ENCODE assay signal across 19 cellular contexts in genomic region chr12:121089031-121089812, GRCh38. TPM values are rescaled to one million over a fixed set of nuclear protein-coding genes. Genes with fewer than 3 reads are reported as not detected.
DNase-seq lines count a peak whose midpoint lies in the region; ATAC-seq and TF ChIP-seq lines count a peak whose summit lies in the region.
"Had no signal": no experiment of that assay in that cellular context is flagged by ENCODE, and none has a peak within 500 bp of the region (broad histone marks: within the 10 kb centered on the region; RNA-seq: fewer than 3 reads in every experiment).

No MANE protein-coding gene starts in this region.

- H3K27me3 Mint-ChIP-seq in activated T-helper 17 cell treated with anti-CD3 and anti-CD28 coated beads, Interleukin-2, amount 50 U/mL, for 72 hours = no peaks in the 10 kb centered on the region
- no peaks in the 10 kb centered on the region for H3K27me3 Mint-ChIP-seq in MCF 10A (ENCODE audit: insufficient read depth, unreplicated experiment)
- no peaks in the 10 kb centered on the region for H3K27me3 Mint-ChIP-seq in CD4-positive, alpha-beta T cell
- H3K27me3 Mint-ChIP-seq: stimulated activated naive B cell treated with anti-CD40 and anti-IgM and Interleukin-4, amounts not matched to agents 10 μg/mL and 1 μg/mL and 100 μg/mL, for 72 hours; T-helper 17 cell had no signal

- POLR2A ChIA-PET in MCF 10A (lab: Yijun Ruan, JAX) = no interaction called here
- POLR2A ChIA-PET in CD4-positive, alpha-beta T cell (lab: Charles Lee) = no interaction called here

- H3K36me3 Mint-ChIP-seq in activated T-helper 17 cell treated with anti-CD3 and anti-CD28 coated beads, Interleukin-2, amount 50 U/mL, for 72 hours (ENCODE audit: low read depth) = no peaks in the 10 kb centered on the region
- no peaks in the 10 kb centered on the region for H3K36me3 Mint-ChIP-seq in MCF 10A (ENCODE audit: insufficient read depth, unreplicated experiment)
- H3K36me3 Mint-ChIP-seq in CD4-positive, alpha-beta T cell (ENCODE audit: low read depth) = no peaks in the 10 kb centered on the region
- H3K36me3 Mint-ChIP-seq: stimulated activated naive B cell treated with anti-CD40 and anti-IgM and Interleukin-4, amounts not matched to agents 10 μg/mL and 1 μg/mL and 100 μg/mL, for 72 hours had no signal

- H3K9me3 ChIP-seq in CD4-positive, alpha-beta T cell (ENCODE audit: control insufficient read depth, low read length) = no peaks in the 10 kb centered on the region
- H3K9me3 ChIP-seq: uterus had no signal

- in situ Hi-C loops in ACHN (cut with HindIII; ENCODE audit: low pct_ligation_motif_present, low pct_unique_long_range_greater_than_20kb, low sequenced_read_pairs) = no loop called here

- CTCF ChIA-PET in MCF 10A (lab: Yijun Ruan, JAX) = interaction anchor here (0.6 kb wide), 2 partner anchors 73 to 732 kb away, joined by 3 to 6 read pairs; partner anchors contain the start of gene C12orf43
- CTCF ChIA-PET in CD4-positive, alpha-beta T cell (lab: Charles Lee) = no interaction called here

- peaks cover 18% of the 10 kb centered on the region for H3K4me1 Mint-ChIP-seq in activated T-helper 17 cell treated with anti-CD3 and anti-CD28 coated beads, Interleukin-2, amount 50 U/mL, for 72 hours
- peaks cover 7% of the 10 kb centered on the region for H3K4me1 Mint-ChIP-seq in MCF 10A (ENCODE audit: insufficient read depth, unreplicated experiment)
- peaks cover 59% of the 10 kb centered on the region for H3K4me1 Mint-ChIP-seq in CD4-positive, alpha-beta T cell (ENCODE audit: low read depth)

- H3K27ac Mint-ChIP-seq in activated T-helper 17 cell treated with anti-CD3 and anti-CD28 coated beads, Interleukin-2, amount 50 U/mL, for 72 hours = peak overlapping the region; percentile 61
- H3K27ac Mint-ChIP-seq in MCF 10A (ENCODE audit: low read depth, unreplicated experiment) = no peak overlapping the region
- no peak overlapping the region for H3K27ac Mint-ChIP-seq in CD4-positive, alpha-beta T cell
- H3K27ac Mint-ChIP-seq: activated CD4-positive, alpha-beta T cell treated with anti-CD3 and anti-CD28 coated beads, Interleukin-2, amount 10 ng/mL, durations not matched to agents 7 days and 5 days; activated T-cell treated with anti-CD3 and anti-CD28 coated beads, Interleukin-2, amount 50 U/mL, for 72 hours; stimulated activated naive B cell treated with anti-CD40 and anti-IgM and Interleukin-4, amounts not matched to agents 10 μg/mL and 1 μg/mL and 100 μg/mL, for 72 hours; T-helper 17 cell had no signal

- ATAC-seq in activated T-helper 17 cell treated with anti-CD3 and anti-CD28 coated beads, Interleukin-2, amount 50 U/mL, for 72 hours (replicated peaks) = no peak
- ATAC-seq in GM21717 (IDR thresholded peaks at IDR 0.05; ENCODE audit: unreplicated experiment) = no peak
- ATAC-seq in CD4-positive, alpha-beta T cell (ENCODE audit: poor library complexity) = no peak
- ATAC-seq: activated T-cell treated with anti-CD3 and anti-CD28 coated beads, Interleukin-2, amount 50 U/mL, for 72 hours; stimulated activated naive B cell treated with anti-CD40 and anti-IgM and Interleukin-4, amounts not matched to agents 10 μg/mL and 1 μg/mL and 100 μg/mL, for 72 hours; T-helper 17 cell had no signal

- H3K27me3 ChIP-seq in H7 (ENCODE audit: control insufficient read depth, insufficient read depth, low read length) = no peaks in the 10 kb centered on the region
- H3K27me3 ChIP-seq in CD4-positive, alpha-beta T cell (ENCODE audit: control insufficient read depth, insufficient read depth, low read length) = no peaks in the 10 kb centered on the region
- H3K27me3 ChIP-seq: uterus had no signal

- DNase-seq in ACHN (peak; percentile 22), H7 (peak; percentile 54), left kidney (ENCODE audit: low read depth, low spot score) (peak; percentile 21), MCF 10A (ENCODE audit: unreplicated experiment) (no peak), NCI-H2081 (lab: John Stamatoyannopoulos, UW) (no peak)
- no peak for DNase-seq in CD4-positive, alpha-beta T cell
- DNase-seq: activated CD4-positive, alpha-beta T cell treated with anti-CD3 and anti-CD28 coated beads, Interleukin-2, amount 10 ng/mL, durations not matched to agents 7 days and 5 days; activated T-cell treated with anti-CD3 and anti-CD28 coated beads, Interleukin-2, amount 50 U/mL, for 72 hours; amygdala; EL; foreskin fibroblast; MV-4-11; NCI-H446; stimulated activated CD4-positive, alpha-beta T cell treated with anti-CD3 and anti-CD28 coated beads, Interleukin-4, amount 100 ng/mL, for 24 hours; stimulated activated naive B cell treated with anti-CD40 and anti-IgM and Interleukin-4, amounts not matched to agents 10 μg/mL and 1 μg/mL and 100 μg/mL, for 72 hours; T-helper 17 cell had no signal

- H3K27ac ChIP-seq in CD4-positive, alpha-beta T cell (ENCODE audit: low read depth, low read length) = no peak overlapping the region
- H3K27ac ChIP-seq: uterus had no signal

- H3K4me3 Mint-ChIP-seq in activated T-helper 17 cell treated with anti-CD3 and anti-CD28 coated beads, Interleukin-2, amount 50 U/mL, for 72 hours = no peak overlapping the region
- no peak overlapping the region for H3K4me3 Mint-ChIP-seq in MCF 10A (ENCODE audit: unreplicated experiment)
- no peak overlapping the region for H3K4me3 Mint-ChIP-seq in CD4-positive, alpha-beta T cell
- H3K4me3 Mint-ChIP-seq: activated CD4-positive, alpha-beta T cell treated with anti-CD3 and anti-CD28 coated beads, Interleukin-2, amount 10 ng/mL, durations not matched to agents 7 days and 5 days; activated T-cell treated with anti-CD3 and anti-CD28 coated beads, Interleukin-2, amount 50 U/mL, for 72 hours; stimulated activated naive B cell treated with anti-CD40 and anti-IgM and Interleukin-4, amounts not matched to agents 10 μg/mL and 1 μg/mL and 100 μg/mL, for 72 hours; T-helper 17 cell had no signal

- H3K4me3 ChIP-seq in H7 (ENCODE audit: insufficient read depth, low read depth, low read length) = no peak overlapping the region
- H3K4me3 ChIP-seq: uterus had no signal

- intact Hi-C loops in MCF 10A (cut with micrococcal nuclease) = no loop called here
- intact Hi-C loops in CD4-positive, alpha-beta T cell (cut with DNase I, micrococcal nuclease) = no loop called here

- no peak for TF ChIP-seq CTCF in MCF 10A (IDR thresholded peaks at IDR 0.05; ENCODE audit: unreplicated experiment)
- no peak for TF ChIP-seq CTCF in CD4-positive, alpha-beta T cell (IDR thresholded peaks at IDR 0.05)

- BruUV-seq in MCF 10A (replicated peaks; lab: Mats Ljungman, UMichigan) = no TSS peak

- no peaks in the 10 kb centered on the region for H3K9me3 Mint-ChIP-seq in activated T-helper 17 cell treated with anti-CD3 and anti-CD28 coated beads, Interleukin-2, amount 50 U/mL, for 72 hours
- H3K9me3 Mint-ChIP-seq in MCF 10A (ENCODE audit: unreplicated experiment) = no peaks in the 10 kb centered on the region
- H3K9me3 Mint-ChIP-seq in CD4-positive, alpha-beta T cell = no peaks in the 10 kb centered on the region
- H3K9me3 Mint-ChIP-seq: activated T-cell treated with anti-CD3 and anti-CD28 coated beads, Interleukin-2, amount 50 U/mL, for 72 hours; stimulated activated naive B cell treated with anti-CD40 and anti-IgM and Interleukin-4, amounts not matched to agents 10 μg/mL and 1 μg/mL and 100 μg/mL, for 72 hours had no signal

- H3K36me3 ChIP-seq in H7 (replicated peaks; ENCODE audit: control insufficient read depth, insufficient read depth, low read length) = no peaks in the 10 kb centered on the region
- H3K36me3 ChIP-seq: uterus had no signal

RNA-seq across cellular contexts. Expression of gene P2RX7, which starts 43.5 kb away (rescaled TPM):
- 0.07 TPM in 1 of 2 replicates, not detected in the other for total RNA-seq in H7 (2014; rRNA removed; shearing (Covaris generic))
- total RNA-seq in activated T-helper 17 cell treated with anti-CD3 and anti-CD28 coated beads, Interleukin-2, amount 50 U/mL, for 72 hours = 1 to 10 TPM; 3.8 to 6.4 TPM
- total RNA-seq in MCF 10A (2022) = 0.68 and 1.3 TPM in 2 replicates
- 1 to 10 TPM; 4.6 to 4.8 TPM for total RNA-seq in CD4-positive, alpha-beta T cell

RNA-seq across cellular contexts. Expression of gene OASL, which starts 50.2 kb away (rescaled TPM):
- total RNA-seq in H7 (2014; rRNA removed; shearing (Covaris generic)) = not detected in 2 replicates
- total RNA-seq in activated T-helper 17 cell treated with anti-CD3 and anti-CD28 coated beads, Interleukin-2, amount 50 U/mL, for 72 hours = 1 to 10 TPM; 4.0 to 5.2 TPM
- 0.29 and 0.47 TPM in 2 replicates for total RNA-seq in MCF 10A (2022)
- total RNA-seq in CD4-positive, alpha-beta T cell = 10 to 100 TPM; 33.0 to 34.7 TPM

Comparison
In these comparisons a context has a peak if more than half of its experiments do, and no peak if none do; other contexts are left out.
1. DNase-seq: peak in ACHN (single experiment), H7 (single experiment) and left kidney (single experiment); none in MCF 10A (single experiment), NCI-H2081 (0 of 2) and CD4-positive, alpha-beta T cell (0 of 10).
2. RNA of gene OASL, which starts 50.2 kb away (total RNA-seq): 33.0 to 34.7 TPM in CD4-positive, alpha-beta T cell; 4.0 to 5.2 TPM in activated T-helper 17 cell treated with anti-CD3 and anti-CD28 coated beads, Interleukin-2, amount 50 U/mL, for 72 hours, 0.29 to 0.47 TPM in MCF 10A and not detected in H7; every median in the first group is over 4 times any median in the second.